18 cellular contexts compared by ENCODE assay signal in the genomic region with DNA sequence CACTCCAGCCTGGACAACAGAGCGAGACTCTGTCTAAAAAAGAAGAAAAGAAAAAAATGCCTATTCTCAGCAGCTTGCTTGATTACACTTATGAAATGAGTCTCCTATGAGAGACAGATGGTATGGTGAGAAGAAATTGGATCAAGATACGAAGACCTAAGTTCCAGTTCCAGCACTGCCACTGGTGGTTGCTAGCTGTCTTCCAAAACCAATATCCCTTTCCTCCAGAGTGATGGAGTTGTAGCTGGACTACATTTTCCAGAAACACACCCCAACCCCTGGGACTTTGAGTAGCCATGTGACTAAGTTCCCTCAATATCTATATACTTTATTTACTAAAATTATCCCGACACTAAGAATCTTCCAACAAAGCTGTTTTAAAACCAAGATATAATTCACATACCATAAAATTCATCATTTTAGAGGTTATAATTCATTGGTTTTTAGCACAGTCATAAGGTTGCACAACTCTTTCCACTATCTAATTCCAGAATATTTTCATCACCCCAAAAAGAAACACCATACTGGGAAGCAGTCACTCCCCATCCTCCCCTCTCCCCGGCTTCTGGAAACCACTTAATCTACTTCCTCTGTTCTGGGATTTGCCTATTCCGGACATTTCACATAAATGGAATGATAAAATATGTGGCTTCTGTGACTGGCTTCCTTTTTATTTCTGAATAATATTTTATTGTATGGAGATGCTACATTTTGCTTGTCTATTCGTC.
DNase-seq lines count a peak whose midpoint lies in the region; ATAC-seq and TF ChIP-seq lines count a peak whose summit lies in the region.
"Had no signal": no experiment of that assay in that cellular context is flagged by ENCODE, and none has a peak within 500 bp of the region (broad histone marks: within the 10 kb centered on the region; RNA-seq: fewer than 3 reads in every experiment).

No MANE protein-coding gene starts in this region.

- no peak overlapping the region for H3K27ac ChIP-seq in lower lobe of right lung
- H3K27ac ChIP-seq: vagina had no signal

- DNase-seq in AG10803 (ENCODE audit: low read depth) (peak; percentile 51), adipocyte (ENCODE audit: low read depth) (peak; percentile 59), foreskin fibroblast (peak; percentile 20 to 54), sciatic nerve (ENCODE audit: low spot score) (no peak), SIG-M5 treated with dmso at 0.1 percent for 504 hours (lab: John Stamatoyannopoulos, UW; ENCODE audit: unreplicated experiment) (no peak), lower lobe of right lung (no peak), ureter (ENCODE audit: low spot score) (no peak)
- DNase-seq: activated CD4-positive, alpha-beta T cell treated with anti-CD3 and anti-CD28 coated beads for 4 hours; activated naive CD8-positive, alpha-beta T cell treated with anti-CD3 and anti-CD28 coated beads, Interleukin-2, amount 50 U/mL, for 24 hours; CD4-positive, alpha-beta memory T cell; DMS53; erythroblast; NCI-H1048; NCI-H2081; NCI-H510A treated with DMSO at 0.1 percent for 48 hours; stimulated activated CD8-positive, alpha-beta memory T cell treated with anti-CD3 and anti-CD28 coated beads, Interleukin-4, amount 100 ng/mL, for 48 hours had no signal

- no peaks in the 10 kb centered on the region for H3K27me3 ChIP-seq in adipocyte (replicated peaks; ENCODE audit: control insufficient read depth, insufficient read depth, low read length)
- H3K27me3 ChIP-seq in lower lobe of right lung (ENCODE audit: low read depth): no peaks in the 10 kb centered on the region
- H3K27me3 ChIP-seq: vagina had no signal

- H3K9me3 ChIP-seq in adipocyte (ENCODE audit: control insufficient read depth, low read length) (no peaks in the 10 kb centered on the region), lower lobe of right lung (no peaks in the 10 kb centered on the region)
- H3K9me3 ChIP-seq: vagina had no signal

- intact Hi-C loops in sciatic nerve (cut with DNase I): no loop called here
- intact Hi-C loops in lower lobe of right lung (cut with DNase I): no loop called here

- H3K4me3 ChIP-seq in AG10803 (ENCODE audit: low read length) (no peak overlapping the region), adipocyte (ENCODE audit: low read length) (peak overlapping the region; percentile 61), foreskin fibroblast (ENCODE audit: low read depth in 1 of 2, low read length in 2 of 2) (no peak overlapping the region), lower lobe of right lung (no peak overlapping the region)
- H3K4me3 ChIP-seq: vagina had no signal

- peaks cover 3% of the 10 kb centered on the region for H3K36me3 ChIP-seq in adipocyte (ENCODE audit: control insufficient read depth, insufficient read depth, low read length, severe bottlenecking)
- H3K36me3 ChIP-seq in lower lobe of right lung: peaks cover 42% of the 10 kb centered on the region

- H3K4me1 ChIP-seq in adipocyte (ENCODE audit: control insufficient read depth, insufficient read depth, low read length): peaks cover 25% of the 10 kb centered on the region
- H3K4me1 ChIP-seq in lower lobe of right lung: no peaks in the 10 kb centered on the region
- H3K4me1 ChIP-seq: vagina had no signal

- H3K9ac ChIP-seq in adipocyte (ENCODE audit: low read length): peak overlapping the region; percentile 57

- peak; percentile 95 for ATAC-seq in sciatic nerve
- no peak for ATAC-seq in lower lobe of right lung
- ATAC-seq in HG03520 (IDR thresholded peaks at IDR 0.05; ENCODE audit: unreplicated experiment): no peak
- ATAC-seq: activated naive CD8-positive, alpha-beta T cell treated with anti-CD3 and anti-CD28 coated beads, Interleukin-2, amount 50 U/mL, for 24 hours had no signal

- TF ChIP-seq CTCF in AG10803 (conservative IDR thresholded peaks at IDR 0.05; ENCODE audit: low read length): no peak
- TF ChIP-seq CTCF in foreskin fibroblast (IDR thresholded peaks at IDR 0.05; ENCODE audit: low read depth, low read length): no peak
- no peak for TF ChIP-seq CTCF in lower lobe of right lung (IDR thresholded peaks at IDR 0.05)

Comparison
In these comparisons a context has a peak if more than half of its experiments do, and no peak if none do; other contexts are left out.
1. DNase-seq: peak in AG10803 (single experiment), adipocyte (single experiment) and foreskin fibroblast (2 of 2); none in sciatic nerve (single experiment), SIG-M5 treated with dmso at 0.1 percent for 504 hours (single experiment), lower lobe of right lung (single experiment) and ureter (single experiment).